In genomic region chr4:151204925-151205524, GRCh38 we compare ENCODE assay signal across 18 cellular contexts.
DNase-seq lines count a peak whose midpoint lies in the region; ATAC-seq and TF ChIP-seq lines count a peak whose summit lies in the region.
"Had no signal": no experiment of that assay in that cellular context is flagged by ENCODE, and none has a peak within 500 bp of the region (broad histone marks: within the 10 kb centered on the region; RNA-seq: fewer than 3 reads in every experiment).

No MANE protein-coding gene starts in this region.

- 74 to 81% (median 80%) methylated on average over 10 of the region's 10 CpGs for WGBS in heart left ventricle, 4 donors
- 82 to 88% methylated on average over 7 to 8 of the region's 10 CpGs for WGBS in gastroesophageal sphincter (ENCODE audit: low coverage in 1 of 2), 2 donors
- whole genome bisulfite sequencing in tibial nerve, 2 donors: 68 to 74% methylated on average over 10 of the region's 10 CpGs

- TF ChIP-seq CTCF in heart left ventricle (IDR thresholded peaks at IDR 0.05): no peak
- no peak for TF ChIP-seq CTCF in gastroesophageal sphincter (IDR thresholded peaks at IDR 0.05)
- TF ChIP-seq CTCF in mesothelial cell of epicardium (IDR thresholded peaks at IDR 0.05; ENCODE audit: unreplicated experiment): no peak
- no peak for TF ChIP-seq CTCF in tibial nerve (IDR thresholded peaks at IDR 0.05)

- intact Hi-C loops in heart left ventricle (cut with DNase I) (no loop called here), left ventricle myocardium superior (cut with micrococcal nuclease) (no loop called here)

- peak overlapping the region; percentile 82 for H3K27ac Mint-ChIP-seq in mesothelial cell of epicardium
- H3K27ac Mint-ChIP-seq: activated naive CD8-positive, alpha-beta T cell treated with anti-CD3 and anti-CD28 coated beads, Interleukin-2, amount 10 ng/mL, durations not matched to agents 7 days and 5 days; type B pancreatic cell had no signal

- H3K27me3 Mint-ChIP-seq in mesothelial cell of epicardium (ENCODE audit: low read depth): no peaks in the 10 kb centered on the region
- H3K27me3 Mint-ChIP-seq: type B pancreatic cell had no signal

- no peak for TF ChIP-seq EP300 in gastroesophageal sphincter (IDR thresholded peaks at IDR 0.05)
- peak in 1 of 2 donors; percentile 49 for TF ChIP-seq EP300 in tibial nerve (IDR thresholded peaks at IDR 0.05)

- no peaks in the 10 kb centered on the region for H3K9me3 ChIP-seq in heart left ventricle
- no peaks in the 10 kb centered on the region for H3K9me3 ChIP-seq in gastroesophageal sphincter
- H3K9me3 ChIP-seq in tibial nerve: no peaks in the 10 kb centered on the region
- H3K9me3 ChIP-seq: SK-N-SH had no signal

- H3K4me3 ChIP-seq in heart left ventricle (no peak overlapping the region), gastroesophageal sphincter (no peak overlapping the region), tibial nerve (no peak overlapping the region)

- H3K27me3 ChIP-seq in heart left ventricle: no peaks in the 10 kb centered on the region
- no peaks in the 10 kb centered on the region for H3K27me3 ChIP-seq in gastroesophageal sphincter
- no peaks in the 10 kb centered on the region for H3K27me3 ChIP-seq in tibial nerve

- DNase-seq in heart left ventricle: no peak
- DNase-seq in left ventricle myocardium superior: no peak
- no peak for DNase-seq in mesothelial cell of epicardium (ENCODE audit: low spot score in 2 of 2, unreplicated experiment in 2 of 2)
- no peak for DNase-seq in tibial nerve (ENCODE audit: low spot score in 2 of 2)
- DNase-seq in T-helper 1 cell: no peak
- DNase-seq in putamen (ENCODE audit: low spot score): no peak
- DNase-seq: activated CD4-positive, alpha-beta T cell treated with anti-CD3 and anti-CD28 coated beads, Interleukin-2, amount 50 U/mL, for 48 hours; activated naive CD8-positive, alpha-beta T cell treated with anti-CD3 and anti-CD28 coated beads, Interleukin-2, amount 10 ng/mL, durations not matched to agents 7 days and 5 days; activated T-cell treated with anti-CD3 and anti-CD28 coated beads, Interleukin-2, amount 50 U/mL, for 48 hours; cerebellar nuclear complex; head of caudate nucleus; Kasumi-1; SK-N-SH had no signal

- H3K36me3 ChIP-seq in heart left ventricle (peaks cover 0 to 7% (median 0%) of the 10 kb centered on the region in 9 donors), gastroesophageal sphincter (no peaks in the 10 kb centered on the region), tibial nerve (no peaks in the 10 kb centered on the region)

- H3K4me3 Mint-ChIP-seq in mesothelial cell of epicardium: no peak overlapping the region
- H3K4me3 Mint-ChIP-seq: activated naive CD8-positive, alpha-beta T cell treated with anti-CD3 and anti-CD28 coated beads, Interleukin-2, amount 10 ng/mL, durations not matched to agents 7 days and 5 days; type B pancreatic cell had no signal

- peaks cover 3 to 74% (median 54%) of the 10 kb centered on the region in 12 donors for H3K4me1 ChIP-seq in heart left ventricle
- H3K4me1 ChIP-seq in gastroesophageal sphincter: peaks cover 0 to 73% (median 29%) of the 10 kb centered on the region in 3 donors
- H3K4me1 ChIP-seq in tibial nerve: peaks cover 0 to 82% (median 46%) of the 10 kb centered on the region in 4 donors

- peaks cover 58% of the 10 kb centered on the region for H3K4me1 Mint-ChIP-seq in mesothelial cell of epicardium
- H3K4me1 Mint-ChIP-seq: activated naive CD8-positive, alpha-beta T cell treated with anti-CD3 and anti-CD28 coated beads, Interleukin-2, amount 10 ng/mL, durations not matched to agents 7 days and 5 days had no signal

- H3K27ac ChIP-seq in heart left ventricle: peak overlapping the region in 9 of 12 donors; percentile 12 to 69 (median 45)
- peak overlapping the region in 3 of 4 donors; percentile 8 to 23 (median 19) for H3K27ac ChIP-seq in gastroesophageal sphincter
- H3K27ac ChIP-seq in tibial nerve: peak overlapping the region; percentile 37 to 94 (median 72)
- H3K27ac ChIP-seq: C4-2B, HL-60 had no signal

- H3K9me3 Mint-ChIP-seq in mesothelial cell of epicardium: no peaks in the 10 kb centered on the region
- H3K9me3 Mint-ChIP-seq: activated naive CD8-positive, alpha-beta T cell treated with anti-CD3 and anti-CD28 coated beads, Interleukin-2, amount 10 ng/mL, durations not matched to agents 7 days and 5 days; type B pancreatic cell had no signal

- TF ChIP-seq POLR2A in heart left ventricle (IDR thresholded peaks at IDR 0.05) (no peak), gastroesophageal sphincter (IDR thresholded peaks at IDR 0.05) (no peak), tibial nerve (IDR thresholded peaks at IDR 0.05) (no peak)

- peak in 1 of 4 donors; percentile 35 for ATAC-seq in heart left ventricle
- ATAC-seq in left ventricle myocardium superior: no peak
- no peak for ATAC-seq in gastroesophageal sphincter
- ATAC-seq in GM19023 (IDR thresholded peaks at IDR 0.05; ENCODE audit: unreplicated experiment): no peak

- no peaks in the 10 kb centered on the region for H3K36me3 Mint-ChIP-seq in mesothelial cell of epicardium
- H3K36me3 Mint-ChIP-seq: activated naive CD8-positive, alpha-beta T cell treated with anti-CD3 and anti-CD28 coated beads, Interleukin-2, amount 10 ng/mL, durations not matched to agents 7 days and 5 days; type B pancreatic cell had no signal

Comparison
In these comparisons a context has a peak if more than half of its experiments do, and no peak if none do; other contexts are left out.
1. H3K27ac ChIP-seq: peak in every context shown above with its lines; median percentile 72 in tibial nerve; 45 in heart left ventricle; 19 in gastroesophageal sphincter.